Comparison of ENCODE assay signal across 1 cellular context in genomic region chr1:153961421-153961820, GRCh38.
TF ChIP-seq lines count a peak whose summit lies in the region.

No MANE protein-coding gene starts in this region.

TF ChIP-seq in IMR-90, 13 proteins besides CTCF, POLR2A, EP300 and RAD21:
- no peak for TF ChIP-seq MAFK (IDR thresholded peaks at IDR 0.05; ENCODE audit: low read depth, low read length)
- no peak for TF ChIP-seq ELK1 (IDR thresholded peaks at IDR 0.05; ENCODE audit: borderline replicate concordance, low read depth, low read length)
- TF ChIP-seq RFX5 (IDR thresholded peaks at IDR 0.05; ENCODE audit: low read depth, low read length): no peak
- no peak for TF ChIP-seq FOS (IDR thresholded peaks at IDR 0.05; ENCODE audit: low read depth, low read length)
- no peak for TF ChIP-seq NFE2L2 (IDR thresholded peaks at IDR 0.05; ENCODE audit: low read depth, low read length)
- no peak for TF ChIP-seq MXI1 (IDR thresholded peaks at IDR 0.05; ENCODE audit: borderline replicate concordance, low read depth, low read length)
- no peak for TF ChIP-seq MAZ (IDR thresholded peaks at IDR 0.05; ENCODE audit: borderline replicate concordance, low read depth, low read length)
- TF ChIP-seq RCOR1 (IDR thresholded peaks at IDR 0.05; ENCODE audit: insufficient replicate concordance, low read length): no peak
- no peak for TF ChIP-seq BHLHE40 (IDR thresholded peaks at IDR 0.05; ENCODE audit: low read depth, low read length)
- TF ChIP-seq CHD1 (IDR thresholded peaks at IDR 0.05; ENCODE audit: low read depth, low read length): no peak
- TF ChIP-seq, protein P1, sequence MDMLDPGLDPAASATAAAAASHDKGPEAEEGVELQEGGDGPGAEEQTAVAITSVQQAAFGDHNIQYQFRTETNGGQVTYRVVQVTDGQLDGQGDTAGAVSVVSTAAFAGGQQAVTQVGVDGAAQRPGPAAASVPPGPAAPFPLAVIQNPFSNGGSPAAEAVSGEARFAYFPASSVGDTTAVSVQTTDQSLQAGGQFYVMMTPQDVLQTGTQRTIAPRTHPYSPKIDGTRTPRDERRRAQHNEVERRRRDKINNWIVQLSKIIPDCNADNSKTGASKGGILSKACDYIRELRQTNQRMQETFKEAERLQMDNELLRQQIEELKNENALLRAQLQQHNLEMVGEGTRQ (IDR thresholded peaks at IDR 0.05; ENCODE audit: low read depth, low read length): no peak
- no peak for TF ChIP-seq SMC3 (IDR thresholded peaks at IDR 0.05; ENCODE audit: low read depth, low read length)
- TF ChIP-seq CEBPB (IDR thresholded peaks at IDR 0.05; ENCODE audit: low read depth, low read length): no peak
TF ChIP-seq in IMR-90: peak in this region for 0.
